In the genomic region with DNA sequence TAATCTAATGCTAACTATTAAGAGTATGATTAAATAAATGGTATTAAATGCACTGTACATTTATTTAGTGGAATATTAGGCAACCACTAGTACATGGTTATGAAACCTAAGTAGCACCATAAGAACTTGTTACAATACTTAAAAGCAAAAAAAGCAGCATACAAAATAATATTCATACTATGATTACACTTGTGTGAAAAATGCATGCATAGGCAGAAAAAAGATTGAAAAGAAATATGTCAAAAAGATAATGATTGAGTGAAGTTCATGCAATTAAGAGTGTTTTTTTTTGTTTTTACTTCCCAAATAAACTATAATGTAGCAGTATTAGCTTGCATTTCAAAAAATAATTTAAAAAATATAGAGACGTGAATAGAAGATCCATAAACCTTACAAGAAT, we compare ENCODE assay signal across 33 cellular contexts.
"Had no signal": no experiment of that assay in that cellular context is flagged by ENCODE, and none has a peak within 500 bp of the region (broad histone marks: within the 10 kb centered on the region; RNA-seq: fewer than 3 reads in every experiment).

No MANE protein-coding gene starts in this region.

- H3K4me1 ChIP-seq: ascending aorta, body of pancreas, breast epithelium had no signal

- FAIRE-seq: astrocyte, bronchial epithelial cell had no signal

- H3K9me3 ChIP-seq: ascending aorta, body of pancreas, breast epithelium had no signal

- H3K36me3 ChIP-seq: adrenal gland, ascending aorta, brain microvascular endothelial cell, breast epithelium, cardiac muscle cell had no signal

- H3K27me3 ChIP-seq: adrenal gland, ascending aorta, body of pancreas, brain microvascular endothelial cell, breast epithelium, cardiac muscle cell had no signal

- H3K27ac ChIP-seq: adrenal gland, ascending aorta, body of pancreas, brain microvascular endothelial cell, breast epithelium, cardiac muscle cell had no signal

- ATAC-seq: activated naive CD4-positive, alpha-beta T cell treated with anti-CD3 and anti-CD28 coated beads, Interleukin-2, amount 50 U/mL, for 72 hours; activated naive CD8-positive, alpha-beta T cell treated with anti-CD3 and anti-CD28 coated beads, Interleukin-2, amount 50 U/mL, for 24 hours; activated T-cell treated with anti-CD3 and anti-CD28 coated beads, Interleukin-2, amount 50 U/mL, for 4 hours; activated T-cell treated with anti-CD3 and anti-CD28 coated beads, Interleukin-2, amount 50 U/mL, for 72 hours; activated T-helper 17 cell treated with anti-CD3 and anti-CD28 coated beads, Interleukin-2, amount 50 U/mL, for 72 hours; body of pancreas had no signal

- H3K4me3 ChIP-seq: adrenal gland, ascending aorta, body of pancreas, breast epithelium, cardiac muscle cell had no signal

- DNase-seq: activated effector memory CD4-positive, alpha-beta T cell treated with anti-CD3 and anti-CD28 coated beads, Interleukin-2, amount 50 U/mL, for 16 hours; activated effector memory CD4-positive, alpha-beta T cell treated with Interleukin-2 at 50 U/mL for 16 hours; activated gamma-delta T cell; activated gamma-delta T cell treated with Interleukin-2 at 50 U/mL for 16 hours; activated naive CD4-positive, alpha-beta T cell; activated naive CD4-positive, alpha-beta T cell treated with anti-CD3 and anti-CD28 coated beads for 36 hours; activated naive CD4-positive, alpha-beta T cell treated with anti-CD3 and anti-CD28 coated beads, Interleukin-2, amount 10 ng/mL, durations not matched to agents 7 days and 5 days; activated naive CD4-positive, alpha-beta T cell treated with anti-CD3 and anti-CD28 coated beads, Interleukin-2, amount 50 U/mL, for 16 hours; activated naive CD8-positive, alpha-beta T cell treated with anti-CD3 and anti-CD28 coated beads for 36 hours; activated naive CD8-positive, alpha-beta T cell treated with anti-CD3 and anti-CD28 coated beads, Interleukin-2, amount 10 ng/mL, durations not matched to agents 7 days and 5 days; activated naive CD8-positive, alpha-beta T cell treated with anti-CD3 and anti-CD28 coated beads, Interleukin-2, amount 50 U/mL, for 24 hours; activated T-cell treated with anti-CD3 and anti-CD28 coated beads, Interleukin-2, amount 50 U/mL, for 1 hour; activated T-cell treated with anti-CD3 and anti-CD28 coated beads, Interleukin-2, amount 50 U/mL, for 24 hours; activated T-cell treated with anti-CD3 and anti-CD28 coated beads, Interleukin-2, amount 50 U/mL, for 4 hours; activated T-cell treated with anti-CD3 and anti-CD28 coated beads, Interleukin-2, amount 50 U/mL, for 48 hours; activated T-cell treated with anti-CD3 and anti-CD28 coated beads, Interleukin-2, amount 50 U/mL, for 72 hours; adrenal gland; amniotic stem cell; amygdala; anterior cingulate cortex; aorta; body of pancreas; brain microvascular endothelial cell; caudate nucleus; central memory CD4-positive, alpha-beta T cell; cerebellar nuclear complex had no signal
